Comparison of ENCODE assay signal across 10 cellular contexts in the genomic region with DNA sequence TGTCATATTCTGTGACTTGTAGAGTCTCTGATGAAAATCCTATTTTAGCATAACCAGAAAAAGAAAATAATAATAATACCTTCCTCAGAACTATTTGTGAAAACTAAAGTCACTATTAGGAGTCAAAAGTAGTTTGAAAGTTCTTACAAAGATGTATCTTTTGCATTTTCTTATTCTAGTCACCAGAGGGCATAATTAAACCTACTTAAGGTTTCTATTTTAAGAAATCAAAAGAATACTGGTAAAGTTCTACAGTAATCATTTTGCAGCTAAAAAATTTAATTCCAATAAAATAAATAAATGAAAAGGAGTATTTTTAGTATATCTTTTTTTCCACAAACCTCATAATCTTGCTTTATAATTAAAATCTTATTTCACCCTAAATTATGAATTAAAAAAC. TPM values are rescaled to one million over a fixed set of nuclear protein-coding genes. Genes with fewer than 3 reads are reported as not detected.
DNase-seq lines count a peak whose midpoint lies in the region; ATAC-seq, FAIRE-seq and TF ChIP-seq lines count a peak whose summit lies in the region.
"Had no signal": no experiment of that assay in that cellular context is flagged by ENCODE, and none has a peak within 500 bp of the region (broad histone marks: within the 10 kb centered on the region; RNA-seq: fewer than 3 reads in every experiment).

No MANE protein-coding gene starts in this region.

- no peak for FAIRE-seq in astrocyte (lab: Jason Lieb, UNC)
- no peak for FAIRE-seq in GM12892 (lab: Jason Lieb, UNC)
- FAIRE-seq: H1 had no signal

- no peaks in the 10 kb centered on the region for H3K36me3 Mint-ChIP-seq in astrocyte (ENCODE audit: low read depth, unreplicated experiment)
- H3K36me3 Mint-ChIP-seq: activated naive CD4-positive, alpha-beta T cell treated with anti-CD3 and anti-CD28 coated beads, Interleukin-2, amount 10 ng/mL, durations not matched to agents 7 days and 5 days had no signal

- H3K9ac ChIP-seq in DND-41 (ENCODE audit: low read depth, low read length): no peak overlapping the region
- H3K9ac ChIP-seq in astrocyte (ENCODE audit: low read length): no peak overlapping the region

- H3K4me3 ChIP-seq in DND-41 (ENCODE audit: low read depth in 1 of 2, low read length in 2 of 2) (no peak overlapping the region), LNCaP clone FGC (ENCODE audit: low read depth, low read length) (no peak overlapping the region), astrocyte (ENCODE audit: insufficient read depth, low read depth, low read length) (no peak overlapping the region)

- H3K4me1 Mint-ChIP-seq in astrocyte (ENCODE audit: low read depth, unreplicated experiment): peaks cover 9% of the 10 kb centered on the region

- no peaks in the 10 kb centered on the region for H3K9me3 Mint-ChIP-seq in astrocyte (ENCODE audit: unreplicated experiment)
- H3K9me3 Mint-ChIP-seq: activated naive CD4-positive, alpha-beta T cell treated with anti-CD3 and anti-CD28 coated beads, Interleukin-2, amount 10 ng/mL, durations not matched to agents 7 days and 5 days had no signal

- H3K27me3 ChIP-seq in DND-41 (ENCODE audit: insufficient read depth, low read length, poor library complexity) (no peaks in the 10 kb centered on the region), astrocyte (ENCODE audit: insufficient read depth, low read length) (no peaks in the 10 kb centered on the region)

- H3K79me2 ChIP-seq in DND-41 (ENCODE audit: insufficient read depth, low read length) (no peaks in the 10 kb centered on the region), astrocyte (ENCODE audit: insufficient read depth, low read length) (no peaks in the 10 kb centered on the region)

- no peaks in the 10 kb centered on the region for H3K4me1 ChIP-seq in DND-41 (ENCODE audit: insufficient read depth, low read length)
- no peaks in the 10 kb centered on the region for H3K4me1 ChIP-seq in astrocyte (ENCODE audit: insufficient read depth, low read length)

- no peak overlapping the region for H3K27ac Mint-ChIP-seq in astrocyte (ENCODE audit: unreplicated experiment)
- H3K27ac Mint-ChIP-seq: activated naive CD4-positive, alpha-beta T cell treated with anti-CD3 and anti-CD28 coated beads, Interleukin-2, amount 10 ng/mL, durations not matched to agents 7 days and 5 days had no signal

- no peaks in the 10 kb centered on the region for H3K27me3 Mint-ChIP-seq in astrocyte (ENCODE audit: low read depth, unreplicated experiment)
- H3K27me3 Mint-ChIP-seq: activated naive CD4-positive, alpha-beta T cell treated with anti-CD3 and anti-CD28 coated beads, Interleukin-2, amount 10 ng/mL, durations not matched to agents 7 days and 5 days had no signal

- H3K4me2 ChIP-seq in DND-41 (ENCODE audit: insufficient read depth, low read length) (no peak overlapping the region), astrocyte (ENCODE audit: low read length) (no peak overlapping the region)

- TF ChIP-seq POLR2A in GM12892 (IDR thresholded peaks at IDR 0.05; ENCODE audit: low read depth, low read length): no peak

- peak; percentile 29 for TF ChIP-seq CTCF in DND-41 (IDR thresholded peaks at IDR 0.05; ENCODE audit: borderline replicate concordance, extremely low read depth, low read length, poor library complexity, severe bottlenecking)
- TF ChIP-seq CTCF in LNCaP clone FGC (IDR thresholded peaks at IDR 0.05; ENCODE audit: control insufficient read depth, extremely low read depth, insufficient read depth): peak; percentile 22; the same call in 1 of the 2 replicates
- no peak for TF ChIP-seq CTCF in astrocyte (IDR thresholded peaks at IDR 0.05; ENCODE audit: insufficient read depth, low read depth, low read length)

- H3K36me3 ChIP-seq in DND-41 (ENCODE audit: insufficient read depth, low read length) (no peaks in the 10 kb centered on the region), astrocyte (ENCODE audit: insufficient read depth, low read length) (no peaks in the 10 kb centered on the region)

- no peak overlapping the region for H3K4me3 Mint-ChIP-seq in astrocyte (ENCODE audit: unreplicated experiment)
- H3K4me3 Mint-ChIP-seq: activated naive CD4-positive, alpha-beta T cell treated with anti-CD3 and anti-CD28 coated beads, Interleukin-2, amount 10 ng/mL, durations not matched to agents 7 days and 5 days had no signal

- no peak for DNase-seq in DND-41
- DNase-seq in LNCaP clone FGC (ENCODE audit: low read depth): no peak
- DNase-seq in astrocyte (ENCODE audit: low read depth): peak; percentile 5
- peak; percentile 22 for DNase-seq in myocyte (ENCODE audit: low read depth)
- DNase-seq in globus pallidus (ENCODE audit: low spot score): no peak
- no peak for DNase-seq in GM12892 (ENCODE audit: insufficient read length)
- DNase-seq: activated naive CD4-positive, alpha-beta T cell treated with anti-CD3 and anti-CD28 coated beads, Interleukin-2, amount 10 ng/mL, durations not matched to agents 7 days and 5 days; NCI-H2107 had no signal

- H2AFZ ChIP-seq in DND-41 (ENCODE audit: low read depth, low read length): no peak overlapping the region
- no peak overlapping the region for H2AFZ ChIP-seq in astrocyte (ENCODE audit: low read depth, low read length)

- no peaks in the 10 kb centered on the region for H3K9me3 ChIP-seq in DND-41 (ENCODE audit: insufficient read depth, low read length, severe bottlenecking)
- H3K9me3 ChIP-seq in astrocyte (ENCODE audit: insufficient read depth, low read depth, low read length): no peaks in the 10 kb centered on the region

- H4K20me1 ChIP-seq in DND-41 (ENCODE audit: insufficient read depth, low read length): no peaks in the 10 kb centered on the region
- H4K20me1 ChIP-seq in astrocyte (ENCODE audit: insufficient read depth, low read length): no peaks in the 10 kb centered on the region

- no peak overlapping the region for H3K27ac ChIP-seq in DND-41 (ENCODE audit: low read length)
- no peak overlapping the region for H3K27ac ChIP-seq in astrocyte (ENCODE audit: low read depth, low read length)

- no peak for ATAC-seq in DND-41 (ENCODE audit: insufficient read depth, low read depth)
- no peak for ATAC-seq in GM21576 (IDR thresholded peaks at IDR 0.05; ENCODE audit: unreplicated experiment)

RNA-seq across cellular contexts. Expression of gene MCM9, which starts 28.0 kb away (rescaled TPM):
- total RNA-seq in astrocyte (9.2 and 10.1 TPM in 2 replicates), myocyte (11.5 and 18.5 TPM in 2 replicates)
- 6.5 TPM for polyA plus RNA-seq in myocyte (2012)
- 8.4 TPM for polyA plus RNA-seq in GM12892 (2012; ENCODE audit: missing spikeins)

Comparison
In these comparisons a context has a peak if more than half of its experiments do, and no peak if none do; other contexts are left out.
1. DNase-seq: peak in astrocyte (single experiment) and myocyte (single experiment); none in DND-41 (single experiment), LNCaP clone FGC (single experiment), globus pallidus (single experiment) and GM12892 (single experiment).